ENCODE assay signal across 16 cellular contexts in genomic region chr11:92413757-92414513, GRCh38.
DNase-seq lines count a peak whose midpoint lies in the region; ATAC-seq and TF ChIP-seq lines count a peak whose summit lies in the region.
"Had no signal": no experiment of that assay in that cellular context is flagged by ENCODE, and none has a peak within 500 bp of the region (broad histone marks: within the 10 kb centered on the region; RNA-seq: fewer than 3 reads in every experiment).

No MANE protein-coding gene starts in this region.

- peak overlapping the region; percentile 59 to 72 for H3K27ac ChIP-seq in thoracic aorta

- H3K36me3 Mint-ChIP-seq in HFFc6 (ENCODE audit: low read depth) = no peaks in the 10 kb centered on the region
- H3K36me3 Mint-ChIP-seq: brain had no signal

- no peak for DNase-seq in thoracic aorta (ENCODE audit: low spot score)
- no peak for DNase-seq in HFFc6
- DNase-seq in effector CD4-positive, alpha-beta T cell = no peak
- DNase-seq: activated CD4-positive, alpha-beta T cell treated with anti-CD3 and anti-CD28 coated beads for 48 hours; CD4-positive, alpha-beta T cell; effector memory CD8-positive, alpha-beta T cell; GDM1; NCI-H446; trophoblast cell had no signal

- H3K36me3 ChIP-seq in thoracic aorta = no peaks in the 10 kb centered on the region

- peak overlapping the region; percentile 44 for H3K4me3 ChIP-seq in thoracic aorta
- H3K4me3 ChIP-seq: smooth muscle cell had no signal

- no peaks in the 10 kb centered on the region for H3K4me1 Mint-ChIP-seq in HFFc6 (ENCODE audit: low read depth)

- H3K27me3 Mint-ChIP-seq in HFFc6 (ENCODE audit: insufficient read depth) = no peaks in the 10 kb centered on the region; the same call in 1 of the 2 replicates
- H3K27me3 Mint-ChIP-seq: CD4-positive, alpha-beta T cell; effector memory CD8-positive, alpha-beta T cell had no signal

- H3K9me3 ChIP-seq in thoracic aorta = no peaks in the 10 kb centered on the region

- H3K9me3 Mint-ChIP-seq in HFFc6 = peaks cover 7% of the 10 kb centered on the region; the same call in 1 of the 2 replicates
- H3K9me3 Mint-ChIP-seq: brain; CD4-positive, alpha-beta T cell; nephron had no signal

- no peak overlapping the region for H3K27ac Mint-ChIP-seq in HFFc6
- H3K27ac Mint-ChIP-seq: CD4-positive, alpha-beta T cell; effector memory CD8-positive, alpha-beta T cell had no signal

- no peak for TF ChIP-seq CTCF in thoracic aorta (IDR thresholded peaks at IDR 0.05)
- no peak for TF ChIP-seq CTCF in HFFc6 (IDR thresholded peaks at IDR 0.05)

- peaks cover 4 to 18% of the 10 kb centered on the region in 2 donors for H3K4me1 ChIP-seq in thoracic aorta (ENCODE audit: control insufficient read depth in 1 of 2, low read depth in 2 of 2)

- ATAC-seq in GM19035 (IDR thresholded peaks at IDR 0.05; ENCODE audit: unreplicated experiment) (peak; percentile 58), HG02571 (IDR thresholded peaks at IDR 0.05; ENCODE audit: unreplicated experiment) (peak; percentile 59), HG03378 (IDR thresholded peaks at IDR 0.05; ENCODE audit: unreplicated experiment) (peak; percentile 83), thoracic aorta (ENCODE audit: insufficient number of reproducible peaks, low FRiP score, low read depth) (no peak), GM21528 (IDR thresholded peaks at IDR 0.05; ENCODE audit: low FRiP score, unreplicated experiment) (no peak)
- ATAC-seq: effector memory CD8-positive, alpha-beta T cell had no signal

- H3K4me3 Mint-ChIP-seq in HFFc6 = no peak overlapping the region
- H3K4me3 Mint-ChIP-seq: brain; CD4-positive, alpha-beta T cell; effector memory CD8-positive, alpha-beta T cell; nephron had no signal

- no peaks in the 10 kb centered on the region for H3K27me3 ChIP-seq in thoracic aorta (replicated peaks; ENCODE audit: insufficient read depth)

Comparison
In these comparisons a context has a peak if more than half of its experiments do, and no peak if none do; other contexts are left out.
1. ATAC-seq: peak in GM19035 (single experiment), HG02571 (single experiment) and HG03378 (single experiment); none in thoracic aorta (single experiment) and GM21528 (single experiment).